18 cellular contexts compared by ENCODE assay signal in genomic region chr11:7300281-7300680, GRCh38. TPM values are rescaled to one million over a fixed set of nuclear protein-coding genes. Genes with fewer than 3 reads are reported as not detected.
DNase-seq lines count a peak whose midpoint lies in the region; ATAC-seq and TF ChIP-seq lines count a peak whose summit lies in the region.
"Had no signal": no experiment of that assay in that cellular context is flagged by ENCODE, and none has a peak within 500 bp of the region (broad histone marks: within the 10 kb centered on the region; RNA-seq: fewer than 3 reads in every experiment).

No MANE protein-coding gene starts in this region.

- no peak overlapping the region for H4K5ac ChIP-seq in mesendoderm (ENCODE audit: low read length)

- TF ChIP-seq CTCF in HEK293 (tag by site-specific recombination; IDR thresholded peaks at IDR 0.05) (no peak), PC-3 (conservative IDR thresholded peaks at IDR 0.05; ENCODE audit: low read depth, low read length) (no peak), foreskin keratinocyte (conservative IDR thresholded peaks at IDR 0.05) (no peak)

- H3K79me2 ChIP-seq in PC-3 (ENCODE audit: low read length), result no peaks in the 10 kb centered on the region
- H3K79me2 ChIP-seq in mesendoderm (ENCODE audit: control insufficient read depth, insufficient read depth, low read length), result no peaks in the 10 kb centered on the region

- no peak overlapping the region for H3K4me3 Mint-ChIP-seq in activated naive CD4-positive, alpha-beta T cell treated with anti-CD3 and anti-CD28 coated beads, Interleukin-2, amount 10 ng/mL, durations not matched to agents 7 days and 5 days
- H3K4me3 Mint-ChIP-seq: CD4-positive, alpha-beta T cell; IgD-negative memory B cell had no signal

- H3K27ac ChIP-seq in HEK293 (ENCODE audit: extremely low read depth, low read depth, low read length), result no peak overlapping the region
- H3K27ac ChIP-seq in PC-3 (ENCODE audit: low read length), result no peak overlapping the region
- H3K27ac ChIP-seq in foreskin keratinocyte, result no peak overlapping the region
- H3K27ac ChIP-seq in mesendoderm (ENCODE audit: low read depth, low read length), result no peak overlapping the region
- H3K27ac ChIP-seq: C4-2B had no signal

- no peaks in the 10 kb centered on the region for H3F3A ChIP-seq in PC-3 (ENCODE audit: low read length, unreplicated experiment)

- no peaks in the 10 kb centered on the region for H3K9me2 ChIP-seq in PC-3 (replicated peaks; ENCODE audit: low read length)

- H3K9me3 ChIP-seq in HEK293 (ENCODE audit: control insufficient read depth, insufficient read depth, low read depth, low read length) (no peaks in the 10 kb centered on the region), PC-3 (ENCODE audit: low read length) (no peaks in the 10 kb centered on the region)
- H3K9me3 ChIP-seq: Caco-2, HAP-1 had no signal

- no peaks in the 10 kb centered on the region for H3K4me1 Mint-ChIP-seq in activated naive CD4-positive, alpha-beta T cell treated with anti-CD3 and anti-CD28 coated beads, Interleukin-2, amount 10 ng/mL, durations not matched to agents 7 days and 5 days
- H3K4me1 Mint-ChIP-seq: IgD-negative memory B cell had no signal

- no peak overlapping the region for H3K4me3 ChIP-seq in HEK293 (ENCODE audit: low read depth, low read length)
- no peak overlapping the region for H3K4me3 ChIP-seq in PC-3 (ENCODE audit: low read length)
- no peak overlapping the region for H3K4me3 ChIP-seq in mesendoderm (ENCODE audit: low read length)
- H3K4me3 ChIP-seq: HAP-1 had no signal

- H3K18ac ChIP-seq in mesendoderm (ENCODE audit: low read length), result no peak overlapping the region

- H4K20me1 ChIP-seq in PC-3 (ENCODE audit: low read length), result no peaks in the 10 kb centered on the region

- BruUV-seq in PC-3 (replicated peaks; lab: Mats Ljungman, UMichigan), result no TSS peak

- H3K36me3 ChIP-seq in HEK293 (ENCODE audit: control insufficient read depth in 2 of 2, insufficient read depth in 1 of 2, low read length in 2 of 2) (peaks cover 0 to 17% of the 10 kb centered on the region in 2 experiments; a peak in 2 of 3 replicates), PC-3 (ENCODE audit: low read depth, low read length) (no peaks in the 10 kb centered on the region), mesendoderm (ENCODE audit: control insufficient read depth, insufficient read depth, low read length) (no peaks in the 10 kb centered on the region)
- H3K36me3 ChIP-seq: HAP-1 had no signal

- POLR2A ChIA-PET in HEK293 (lab: Yijun Ruan, JAX), result no interaction called here
- POLR2A ChIA-PET in PC-3 (lab: Charles Lee; ENCODE audit: unreplicated experiment), result no interaction called here

- no peaks in the 10 kb centered on the region for H3K79me1 ChIP-seq in mesendoderm (ENCODE audit: low read length)

- no peak overlapping the region for H2BK15ac ChIP-seq in mesendoderm (replicated peaks; ENCODE audit: low read depth)

- CTCF ChIA-PET in HEK293 (lab: Yijun Ruan, JAX), result interaction anchor here (0.6 kb wide), 2 partner anchors 50 to 126 kb away, joined by 3 read pairs; no protein-coding TSS in a partner anchor
- CTCF ChIA-PET in PC-3 (lab: Charles Lee), result no interaction called here
- CTCF ChIA-PET in activated naive CD4-positive, alpha-beta T cell treated with anti-CD3 and anti-CD28 coated beads, Interleukin-2, amount 10 ng/mL, durations not matched to agents 7 days and 5 days (lab: Charles Lee), result no interaction called here

- H3K27me3 Mint-ChIP-seq in activated naive CD4-positive, alpha-beta T cell treated with anti-CD3 and anti-CD28 coated beads, Interleukin-2, amount 10 ng/mL, durations not matched to agents 7 days and 5 days, result no peaks in the 10 kb centered on the region

- no peak for ATAC-seq in PC-3
- ATAC-seq in foreskin keratinocyte, result peak; percentile 19
- no peak for ATAC-seq in HG03280 (IDR thresholded peaks at IDR 0.05; ENCODE audit: unreplicated experiment)
- ATAC-seq: HepG2 had no signal

- no peaks in the 10 kb centered on the region for H3K9me3 Mint-ChIP-seq in activated naive CD4-positive, alpha-beta T cell treated with anti-CD3 and anti-CD28 coated beads, Interleukin-2, amount 10 ng/mL, durations not matched to agents 7 days and 5 days
- H3K9me3 Mint-ChIP-seq: CD4-positive, alpha-beta T cell had no signal

- no peak overlapping the region for H4K8ac ChIP-seq in mesendoderm (ENCODE audit: low read depth, low read length)

- H3K9ac ChIP-seq in PC-3 (ENCODE audit: low read length) (no peak overlapping the region), mesendoderm (ENCODE audit: low read length) (no peak overlapping the region)

- no CpG with 5 or more reads among the region's 2 CpGs for WGBS in mesendoderm (ENCODE audit: extremely low coverage, insufficient coverage, low lambda C conversion rate)

- no peaks in the 10 kb centered on the region for H3K36me3 Mint-ChIP-seq in activated naive CD4-positive, alpha-beta T cell treated with anti-CD3 and anti-CD28 coated beads, Interleukin-2, amount 10 ng/mL, durations not matched to agents 7 days and 5 days
- H3K36me3 Mint-ChIP-seq: IgD-negative memory B cell had no signal

- intact Hi-C loops in PC-3 (cut with micrococcal nuclease), result no loop called here

- H3K4me2 ChIP-seq in PC-3 (ENCODE audit: low read length) (no peak overlapping the region), mesendoderm (ENCODE audit: low read length) (no peak overlapping the region)

- H3K23ac ChIP-seq in mesendoderm (ENCODE audit: low read length), result no peak overlapping the region

- no peak overlapping the region for H2AFZ ChIP-seq in PC-3 (ENCODE audit: low read length)

- no peak overlapping the region for H3K56ac ChIP-seq in mesendoderm (ENCODE audit: low read length)

- H3K4ac ChIP-seq in mesendoderm (ENCODE audit: low read depth, low read length), result no peak overlapping the region

- H3K27ac Mint-ChIP-seq in activated naive CD4-positive, alpha-beta T cell treated with anti-CD3 and anti-CD28 coated beads, Interleukin-2, amount 10 ng/mL, durations not matched to agents 7 days and 5 days, result no peak overlapping the region
- H3K27ac Mint-ChIP-seq: CD4-positive, alpha-beta T cell; IgD-negative memory B cell had no signal

- H2BK120ac ChIP-seq in mesendoderm (ENCODE audit: low read depth, low read length), result no peak overlapping the region

- no peaks in the 10 kb centered on the region for H3K27me3 ChIP-seq in PC-3 (ENCODE audit: low read length)
- no peaks in the 10 kb centered on the region for H3K27me3 ChIP-seq in foreskin keratinocyte
- H3K27me3 ChIP-seq in mesendoderm (ENCODE audit: insufficient read depth, low read length, poor library complexity), result no peaks in the 10 kb centered on the region

- H3K4me1 ChIP-seq in HEK293 (ENCODE audit: control insufficient read depth, insufficient read depth, low read length) (no peaks in the 10 kb centered on the region), PC-3 (ENCODE audit: insufficient read depth, low read length) (no peaks in the 10 kb centered on the region), foreskin keratinocyte (no peaks in the 10 kb centered on the region), mesendoderm (ENCODE audit: control insufficient read depth, low read depth, low read length) (no peaks in the 10 kb centered on the region)
- H3K4me1 ChIP-seq: Caco-2, HAP-1 had no signal

- no peak overlapping the region for H2BK5ac ChIP-seq in mesendoderm (ENCODE audit: low read length)

- no peak overlapping the region for H2AK5ac ChIP-seq in mesendoderm (ENCODE audit: low read length)

- peak; percentile 4 for DNase-seq in PC-3
- DNase-seq in foreskin keratinocyte, result no peak
- peak; percentile 78 for DNase-seq in mesendoderm
- no peak for DNase-seq in DMS53 (lab: John Stamatoyannopoulos, UW)
- DNase-seq in activated naive CD4-positive, alpha-beta T cell treated with anti-CD3 and anti-CD28 coated beads, Interleukin-2, amount 10 ng/mL, durations not matched to agents 7 days and 5 days, result no peak
- DNase-seq: ACHN; AML-193; Caco-2; CD4-positive, alpha-beta T cell; DMS79; KBM-7 had no signal

TF ChIP-seq in HEK293, 187 proteins besides CTCF, POLR2A, EP300 and RAD21:
- no peak for TF ChIP-seq ZNF362 (tag by site-specific recombination; IDR thresholded peaks at IDR 0.05)
- no peak for TF ChIP-seq ZNF248 (tag by site-specific recombination; IDR thresholded peaks at IDR 0.05)
- TF ChIP-seq KLF9 (tag by site-specific recombination; IDR thresholded peaks at IDR 0.05; ENCODE audit: low read depth), result no peak
- TF ChIP-seq GLIS1 (tag by site-specific recombination; IDR thresholded peaks at IDR 0.05), result peak; percentile 74

RNA-seq across cellular contexts. Expression of gene SYT9, which starts 48.6 kb away (rescaled TPM):
- total RNA-seq in PC-3 (2014; rRNA removed), result 6.3 and 7.4 TPM in 2 replicates
- total RNA-seq in foreskin keratinocyte, result 0.03 TPM in 1 of 2 replicates, not detected in the other
- polyA plus RNA-seq in foreskin keratinocyte, result 0.02 and 0.04 TPM in 2 replicates
- polyA plus RNA-seq in mesendoderm (2013, experiment 1 of 2), result 0.58 TPM
- 0.63 TPM for polyA plus RNA-seq in mesendoderm (2013, experiment 2 of 2)
- total RNA-seq: Caco-2; CD4-positive, alpha-beta T cell; HepG2 had no signal
- polyA plus RNA-seq: BJ, HepG2 had no signal

Comparison
In these comparisons a context has a peak if more than half of its experiments do, and no peak if none do; other contexts are left out.
1. DNase-seq: peak in PC-3 (single experiment) and mesendoderm (single experiment); none in foreskin keratinocyte (0 of 2), DMS53 (single experiment) and activated naive CD4-positive, alpha-beta T cell treated with anti-CD3 and anti-CD28 coated beads, Interleukin-2, amount 10 ng/mL, durations not matched to agents 7 days and 5 days (single experiment).